In the genomic region with DNA sequence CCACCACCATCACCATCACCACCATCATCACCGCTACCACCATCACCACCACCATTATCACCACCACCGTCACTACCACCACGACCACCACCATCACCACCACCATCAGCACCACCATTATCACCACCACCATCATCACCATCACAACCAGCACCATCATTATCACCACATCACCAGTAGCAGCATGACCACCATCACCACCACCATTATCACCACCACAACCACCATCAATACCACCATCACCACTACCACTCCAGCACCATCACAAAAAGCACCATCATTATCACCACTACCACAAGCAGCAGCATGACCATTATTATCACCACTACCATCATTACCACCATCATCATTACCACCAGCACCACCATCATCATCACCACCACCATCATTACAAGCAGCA, we compare ENCODE assay signal across 20 cellular contexts.
DNase-seq lines count a peak whose midpoint lies in the region; ATAC-seq, FAIRE-seq and TF ChIP-seq lines count a peak whose summit lies in the region.
"Had no signal": no experiment of that assay in that cellular context is flagged by ENCODE, and none has a peak within 500 bp of the region (broad histone marks: within the 10 kb centered on the region; RNA-seq: fewer than 3 reads in every experiment).

No MANE protein-coding gene starts in this region.

- H3K4me3 ChIP-seq in HEK293 (ENCODE audit: low read depth, low read length) (no peak overlapping the region), H1 (ENCODE audit: extremely low read depth in 1 of 4, insufficient read depth in 2 of 4, low read depth in 3 of 4, low read length in 4 of 4) (no peak overlapping the region), MM.1S (ENCODE audit: low read length) (no peak overlapping the region)
- H3K4me3 ChIP-seq: A549; BLaER1 treated with 17β-estradiol and CSF1 and Interleukin-3, amounts not matched to agents 10 nM and 100 nM had no signal

- H3K4me2 ChIP-seq in H1 (ENCODE audit: insufficient read depth in 1 of 2, low read depth in 2 of 2, low read length in 2 of 2) (no peak overlapping the region), MM.1S (ENCODE audit: low read depth, low read length) (no peak overlapping the region)
- H3K4me2 ChIP-seq: A549; BLaER1 treated with 17β-estradiol and CSF1 and Interleukin-3, amounts not matched to agents 10 nM and 100 nM had no signal

- ATAC-seq in HG02938 (IDR thresholded peaks at IDR 0.05; ENCODE audit: unreplicated experiment), result no peak
- ATAC-seq: A549, HCT116 had no signal

- H3K4ac ChIP-seq in H1 (replicated peaks; ENCODE audit: insufficient read length, low read depth, low read length), result no peak overlapping the region

- CTCF ChIA-PET in HEK293 (lab: Yijun Ruan, JAX), result no interaction called here
- CTCF ChIA-PET in H1 (lab: Charles Lee; ENCODE audit: partially characterized antibody), result no interaction called here

- TF ChIP-seq RAD21 in H1 (IDR thresholded peaks at IDR 0.05 in 1 of 2, conservative IDR thresholded peaks at IDR 0.05 in 1 of 2; ENCODE audit: low read depth in 2 of 2, low read length in 2 of 2), result no peak

- H2BK12ac ChIP-seq in H1 (ENCODE audit: low read depth, low read length), result no peak overlapping the region

- H3K18ac ChIP-seq in H1 (ENCODE audit: extremely low read depth, low read length), result no peak overlapping the region

- H4K91ac ChIP-seq in H1 (replicated peaks; ENCODE audit: insufficient read length, low read length), result peak overlapping the region; percentile 62

- POLR2A ChIA-PET in HEK293 (lab: Yijun Ruan, JAX) (no interaction called here), H1 (lab: Charles Lee; ENCODE audit: partially characterized antibody) (no interaction called here)

- H4K20me1 ChIP-seq in H1 (replicated peaks in 1 of 2; ENCODE audit: control insufficient read depth in 1 of 2, insufficient read depth in 2 of 2, low read length in 2 of 2) (peaks cover 0 to 10% of the 10 kb centered on the region in 2 experiments), MM.1S (ENCODE audit: insufficient read depth, low read length) (no peaks in the 10 kb centered on the region)
- H4K20me1 ChIP-seq: BLaER1 treated with 17β-estradiol and CSF1 and Interleukin-3, amounts not matched to agents 10 nM and 100 nM had no signal

- DNase-seq in GM12891 (ENCODE audit: insufficient read length, low spot score), result no peak
- DNase-seq in H1 (ENCODE audit: low read depth in 1 of 2, low spot score in 2 of 2), result no peak
- no peak for DNase-seq in GF-D8 (lab: John Stamatoyannopoulos, UW)
- DNase-seq in MM.1S, result no peak
- DNase-seq: 8988T; ACHN; AML-193; BE2C; CD4-positive, alpha-beta T cell; CD8-positive, alpha-beta memory T cell; DMS53; DMS79 treated with DMSO at 0.1 percent for 48 hours; GOT3; H7; HFFc6 had no signal

- H3K9me2 ChIP-seq in MM.1S (replicated peaks; ENCODE audit: insufficient read depth, low read length), result no peaks in the 10 kb centered on the region

- H3K9ac ChIP-seq in H1 (replicated peaks in 1 of 4; ENCODE audit: extremely low read depth in 1 of 4, low read depth in 3 of 4, low read length in 3 of 4) (no peak overlapping the region), MM.1S (ENCODE audit: low read length) (no peak overlapping the region)
- H3K9ac ChIP-seq: BLaER1 treated with 17β-estradiol and CSF1 and Interleukin-3, amounts not matched to agents 10 nM and 100 nM had no signal

- no peaks in the 10 kb centered on the region for H3F3A ChIP-seq in MM.1S (ENCODE audit: insufficient read depth, low read length)

- no peak overlapping the region for H2BK20ac ChIP-seq in H1 (ENCODE audit: low read length)

- WGBS in H1 (ENCODE audit: extremely low coverage in 1 of 2, insufficient coverage in 1 of 2, insufficient read length in 1 of 2, insufficient replicate concordance in 2 of 2, low coverage in 1 of 2, low lambda C conversion rate in 2 of 2, missing lambda C conversion rate in 1 of 2), 2 experiments, result 78% methylated on average over 3 of the region's 3 CpGs; no CpG with 5 or more reads in 1 of the 2 experiments

- no peak overlapping the region for H2BK5ac ChIP-seq in H1 (ENCODE audit: low read depth, low read length)

- no peak for TF ChIP-seq CTCF in HEK293 (tag by site-specific recombination; IDR thresholded peaks at IDR 0.05)
- TF ChIP-seq CTCF in H1 (IDR thresholded peaks at IDR 0.05; ENCODE audit: control extremely low read depth in 1 of 3, insufficient read depth in 1 of 3, low read depth in 1 of 3, low read length in 3 of 3), result no peak
- no peak for TF ChIP-seq CTCF in MM.1S (IDR thresholded peaks at IDR 0.05; ENCODE audit: low read length)

- TF ChIP-seq POLR2A in GM12891 (IDR thresholded peaks at IDR 0.05; ENCODE audit: low read depth, low read length) (no peak), H1 (IDR thresholded peaks at IDR 0.05; ENCODE audit: control extremely low read depth in 1 of 2, low read depth in 2 of 2, low read length in 2 of 2) (no peak)

- no peak overlapping the region for H3K14ac ChIP-seq in H1 (ENCODE audit: insufficient read length)

- FAIRE-seq in GM12891 (lab: Jason Lieb, UNC) (peak; percentile 33), H1 (lab: Jason Lieb, UNC) (no peak)
- FAIRE-seq: A549 had no signal

- no peak overlapping the region for H2AFZ ChIP-seq in H1 (ENCODE audit: low read length)
- no peak overlapping the region for H2AFZ ChIP-seq in MM.1S (ENCODE audit: low read length)

- no peak for TF ChIP-seq EP300 in H1 (IDR thresholded peaks at IDR 0.05; ENCODE audit: borderline replicate concordance in 1 of 2, low read depth in 2 of 2, low read length in 2 of 2)

- no peaks in the 10 kb centered on the region; a peak in 1 of 7 replicates for H3K27me3 ChIP-seq in H1 (replicated peaks in 1 of 4; ENCODE audit: control insufficient read depth in 3 of 4, extremely low read depth in 1 of 4, insufficient read depth in 3 of 4, low read length in 3 of 4)
- no peaks in the 10 kb centered on the region for H3K27me3 ChIP-seq in MM.1S (replicated peaks; ENCODE audit: insufficient read depth, low read length)
- H3K27me3 ChIP-seq: BE2C; BLaER1 treated with 17β-estradiol and CSF1 and Interleukin-3, amounts not matched to agents 10 nM and 100 nM had no signal

- H3K23ac ChIP-seq in H1 (ENCODE audit: insufficient read length), result no peak overlapping the region

- no peaks in the 10 kb centered on the region for H3K36me3 ChIP-seq in HEK293 (ENCODE audit: control insufficient read depth in 2 of 2, insufficient read depth in 1 of 2, low read length in 2 of 2)
- H3K36me3 ChIP-seq in H1 (ENCODE audit: control insufficient read depth in 2 of 4, insufficient read depth in 4 of 4, low read length in 3 of 4), result no peaks in the 10 kb centered on the region
- no peaks in the 10 kb centered on the region for H3K36me3 ChIP-seq in MM.1S (replicated peaks; ENCODE audit: insufficient read depth, low read length)
- H3K36me3 ChIP-seq: BE2C; BLaER1 treated with 17β-estradiol and CSF1 and Interleukin-3, amounts not matched to agents 10 nM and 100 nM had no signal

- no peak overlapping the region; the same call in 1 of the 2 replicates for H4K8ac ChIP-seq in H1 (ENCODE audit: extremely low read depth, insufficient read depth, low read length)

- peak overlapping the region; percentile 90 for H2AK5ac ChIP-seq in H1 (ENCODE audit: low read depth, low read length)

- H3K79me2 ChIP-seq in H1 (ENCODE audit: control insufficient read depth in 1 of 2, insufficient read depth in 2 of 2, low read length in 2 of 2), result no peaks in the 10 kb centered on the region
- H3K79me2 ChIP-seq in MM.1S (ENCODE audit: low read length), result no peaks in the 10 kb centered on the region

- peak overlapping the region; percentile 76 for H2BK120ac ChIP-seq in H1 (replicated peaks; ENCODE audit: low read depth, low read length)

- no peak overlapping the region; the same call in 1 of the 2 replicates for H2BK15ac ChIP-seq in H1 (ENCODE audit: low read length)

- H3K23me2 ChIP-seq in H1 (ENCODE audit: low read depth, low read length), result peaks cover 20% of the 10 kb centered on the region; the same call in 1 of the 2 replicates

- H3K56ac ChIP-seq in H1 (replicated peaks; ENCODE audit: insufficient read length, low read depth, low read length), result peak overlapping the region; percentile 80

- H4K5ac ChIP-seq in H1 (ENCODE audit: insufficient read length, low read depth, low read length), result no peak overlapping the region

- H3K4me1 ChIP-seq in HEK293 (ENCODE audit: control insufficient read depth, insufficient read depth, low read length) (no peaks in the 10 kb centered on the region), H1 (replicated peaks in 1 of 4; ENCODE audit: control insufficient read depth in 3 of 4, insufficient read depth in 4 of 4, low read length in 3 of 4) (peaks cover 0 to 2% (median 0%) of the 10 kb centered on the region in 4 experiments; a peak in 1 of 7 replicates), MM.1S (ENCODE audit: low read length) (no peaks in the 10 kb centered on the region)
- H3K4me1 ChIP-seq: A549; BE2C; BLaER1 treated with 17β-estradiol and CSF1 and Interleukin-3, amounts not matched to agents 10 nM and 100 nM had no signal

- H3K79me1 ChIP-seq in H1 (ENCODE audit: low read depth, low read length), result no peaks in the 10 kb centered on the region

- H3K9me3 ChIP-seq in HEK293 (ENCODE audit: control insufficient read depth, insufficient read depth, low read depth, low read length) (no peaks in the 10 kb centered on the region), H1 (ENCODE audit: insufficient read depth in 2 of 2, low read depth in 1 of 2, low read length in 1 of 2) (peaks cover 0 to 8% of the 10 kb centered on the region in 2 experiments; a peak in 1 of 4 replicates), MM.1S (replicated peaks; ENCODE audit: insufficient read depth, low read length) (no peaks in the 10 kb centered on the region)
- H3K9me3 ChIP-seq: A549, BE2C had no signal

- H3K27ac ChIP-seq in HEK293 (ENCODE audit: extremely low read depth, low read depth, low read length) (no peak overlapping the region), H1 (ENCODE audit: low read depth, low read length) (no peak overlapping the region), MM.1S (ENCODE audit: low read length) (no peak overlapping the region)
- H3K27ac ChIP-seq: A549; BLaER1 treated with 17β-estradiol and CSF1 and Interleukin-3, amounts not matched to agents 10 nM and 100 nM had no signal

TF ChIP-seq in GM12891, 5 proteins besides CTCF, POLR2A, EP300 and RAD21 (continues in another document):
- TF ChIP-seq POLR2AphosphoS5 (IDR thresholded peaks at IDR 0.05; ENCODE audit: low read depth, low read length), result no peak
- TF ChIP-seq PAX5 (IDR thresholded peaks at IDR 0.05; ENCODE audit: insufficient read depth, low read length, severe bottlenecking), result no peak
- TF ChIP-seq SPI1 (IDR thresholded peaks at IDR 0.05; ENCODE audit: low read depth, low read length), result no peak

TF ChIP-seq in H1, 55 proteins besides CTCF, POLR2A, EP300 and RAD21 (continues in another document):
- TF ChIP-seq, protein P1, sequence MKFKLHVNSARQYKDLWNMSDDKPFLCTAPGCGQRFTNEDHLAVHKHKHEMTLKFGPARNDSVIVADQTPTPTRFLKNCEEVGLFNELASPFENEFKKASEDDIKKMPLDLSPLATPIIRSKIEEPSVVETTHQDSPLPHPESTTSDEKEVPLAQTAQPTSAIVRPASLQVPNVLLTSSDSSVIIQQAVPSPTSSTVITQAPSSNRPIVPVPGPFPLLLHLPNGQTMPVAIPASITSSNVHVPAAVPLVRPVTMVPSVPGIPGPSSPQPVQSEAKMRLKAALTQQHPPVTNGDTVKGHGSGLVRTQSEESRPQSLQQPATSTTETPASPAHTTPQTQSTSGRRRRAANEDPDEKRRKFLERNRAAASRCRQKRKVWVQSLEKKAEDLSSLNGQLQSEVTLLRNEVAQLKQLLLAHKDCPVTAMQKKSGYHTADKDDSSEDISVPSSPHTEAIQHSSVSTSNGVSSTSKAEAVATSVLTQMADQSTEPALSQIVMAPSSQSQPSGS (IDR thresholded peaks at IDR 0.05; ENCODE audit: low read length), result no peak
